ENCODE assay signal across 7 cellular contexts in the genomic region with DNA sequence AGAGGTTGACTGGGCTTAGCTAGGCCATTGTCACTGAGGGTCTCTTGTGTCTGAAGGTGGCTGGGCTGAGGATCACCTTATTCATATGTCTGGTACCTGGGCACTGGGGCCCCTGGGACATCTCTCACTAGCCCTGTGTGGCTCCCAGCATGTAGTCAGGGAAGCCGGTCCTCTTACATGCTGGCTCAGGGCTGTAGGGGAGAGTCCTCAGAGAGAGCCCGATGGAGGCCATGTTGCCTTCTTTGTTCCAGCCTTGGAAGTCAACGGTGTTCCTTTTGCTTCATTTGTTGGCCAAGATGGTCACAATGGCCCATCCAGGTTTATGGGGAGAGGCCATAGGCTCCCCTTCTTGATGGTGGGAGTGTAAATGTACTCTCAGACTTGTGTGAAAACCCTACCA. TPM values are rescaled to one million over a fixed set of nuclear protein-coding genes. Genes with fewer than 3 reads are reported as not detected.
A peak's percentile ranks its signal among the peaks of the same experiment; 100 is the strongest.
DNase-seq lines count a peak whose midpoint lies in the region; ATAC-seq and TF ChIP-seq lines count a peak whose summit lies in the region.
"Not testable (repeated sequence)": the region's sequence is repeated elsewhere in the genome, so short reads cannot be mapped to it uniquely, and the experiment has no call there.

No MANE protein-coding gene starts in this region.

- not testable (repeated sequence) for H3F3A ChIP-seq in MM.1S (ENCODE audit: insufficient read depth, low read length)

- not testable (repeated sequence) for H4K20me1 ChIP-seq in MM.1S (ENCODE audit: insufficient read depth, low read length)

- H3K79me2 ChIP-seq in MM.1S (ENCODE audit: low read length) = not testable (repeated sequence)

- not testable (repeated sequence) for H3K27me3 Mint-ChIP-seq in Caco-2 (ENCODE audit: insufficient read depth, unreplicated experiment); memory B cell

- not testable (repeated sequence) for H3K27me3 ChIP-seq in Caco-2 (replicated peaks; ENCODE audit: control insufficient read depth, insufficient read depth, low read length); MM.1S (replicated peaks; ENCODE audit: insufficient read depth, low read length); brain microvascular endothelial cell (replicated peaks)

- in situ Hi-C loops in brain microvascular endothelial cell (cut with HindIII; ENCODE audit: low pct_ligation_motif_present, low sequenced_read_pairs) = not testable (repeated sequence)

- not testable (repeated sequence) for H3K9me3 Mint-ChIP-seq in Caco-2 (ENCODE audit: unreplicated experiment); memory B cell

- intact Hi-C loops in Caco-2 (cut with micrococcal nuclease; ENCODE audit: unreplicated experiment) = not testable (repeated sequence)

- not testable (repeated sequence) for H3K4me1 Mint-ChIP-seq in Caco-2 (ENCODE audit: low read depth, unreplicated experiment); memory B cell

- H3K36me3 ChIP-seq in Caco-2 (ENCODE audit: control insufficient read depth, insufficient read depth, low read length); MM.1S (replicated peaks; ENCODE audit: insufficient read depth, low read length); brain microvascular endothelial cell (replicated peaks): not testable (repeated sequence)

- H3K4me3 Mint-ChIP-seq in Caco-2 (ENCODE audit: unreplicated experiment); memory B cell: not testable (repeated sequence)

- not testable (repeated sequence) for DNase-seq in Caco-2; MM.1S; brain microvascular endothelial cell; memory B cell (ENCODE audit: low spot score in 2 of 2)

- TF ChIP-seq CTCF in Caco-2 (IDR thresholded peaks at IDR 0.05; ENCODE audit: insufficient read depth in 1 of 2, low read depth in 1 of 2, low read length in 1 of 2, severe bottlenecking in 1 of 2, unreplicated experiment in 1 of 2); MM.1S (IDR thresholded peaks at IDR 0.05; ENCODE audit: low read length); brain microvascular endothelial cell (IDR thresholded peaks at IDR 0.05; ENCODE audit: low read depth, low read length, missing control alignments): not testable (repeated sequence)

- CTCF ChIA-PET in Caco-2 (lab: Charles Lee) = not testable (repeated sequence)

- not testable (repeated sequence) for H3K9me3 ChIP-seq in Caco-2; MM.1S (replicated peaks; ENCODE audit: insufficient read depth, low read length)

- H3K36me3 Mint-ChIP-seq in Caco-2 (ENCODE audit: insufficient read depth, unreplicated experiment) = peaks cover 16% of the 10 kb centered on the region
- H3K36me3 Mint-ChIP-seq in memory B cell = not testable (repeated sequence)

- H2AFZ ChIP-seq in MM.1S (ENCODE audit: low read length) = not testable (repeated sequence)

- not testable (repeated sequence) for BruUV-seq in Caco-2 (replicated peaks; lab: Mats Ljungman, UMichigan)

- H3K27ac ChIP-seq in MM.1S (ENCODE audit: low read length) = not testable (repeated sequence)
- H3K27ac ChIP-seq in brain microvascular endothelial cell = peak overlapping the region; percentile 82

- H3K4me3 ChIP-seq in Caco-2 (ENCODE audit: low read depth, low read length); MM.1S (ENCODE audit: low read length); brain microvascular endothelial cell (ENCODE audit: low read depth, low read length): not testable (repeated sequence)

- H3K27ac Mint-ChIP-seq in Caco-2 (ENCODE audit: unreplicated experiment) (peak overlapping the region; percentile 53), memory B cell (peak overlapping the region; percentile 58)

- H3K9me2 ChIP-seq in MM.1S (replicated peaks; ENCODE audit: insufficient read depth, low read length) = not testable (repeated sequence)

- ATAC-seq in GM19467 (IDR thresholded peaks at IDR 0.05; ENCODE audit: unreplicated experiment) (peak; percentile 15), HG02852 (IDR thresholded peaks at IDR 0.05; ENCODE audit: unreplicated experiment) (peak; percentile 8), HG03432 (IDR thresholded peaks at IDR 0.05; ENCODE audit: unreplicated experiment) (peak; percentile 5)
- not testable (repeated sequence) for ATAC-seq in memory B cell (ENCODE audit: low read depth)

- H3K9ac ChIP-seq in MM.1S (ENCODE audit: low read length) = not testable (repeated sequence)

- H3K4me1 ChIP-seq in Caco-2; MM.1S (ENCODE audit: low read length): not testable (repeated sequence)

- H3K4me2 ChIP-seq in MM.1S (ENCODE audit: low read depth, low read length) = peak overlapping the region; percentile 47; the same call in 1 of the 2 replicates

- POLR2A ChIA-PET in Caco-2 (lab: Charles Lee) = not testable (repeated sequence)

RNA-seq across cellular contexts. Expression of a gene that starts 34.0 kb away (rescaled TPM):
- total RNA-seq in Caco-2 (2022) = 73.1 and 76.1 TPM in 2 replicates
